9 cellular contexts compared by ENCODE assay signal in the genomic region with DNA sequence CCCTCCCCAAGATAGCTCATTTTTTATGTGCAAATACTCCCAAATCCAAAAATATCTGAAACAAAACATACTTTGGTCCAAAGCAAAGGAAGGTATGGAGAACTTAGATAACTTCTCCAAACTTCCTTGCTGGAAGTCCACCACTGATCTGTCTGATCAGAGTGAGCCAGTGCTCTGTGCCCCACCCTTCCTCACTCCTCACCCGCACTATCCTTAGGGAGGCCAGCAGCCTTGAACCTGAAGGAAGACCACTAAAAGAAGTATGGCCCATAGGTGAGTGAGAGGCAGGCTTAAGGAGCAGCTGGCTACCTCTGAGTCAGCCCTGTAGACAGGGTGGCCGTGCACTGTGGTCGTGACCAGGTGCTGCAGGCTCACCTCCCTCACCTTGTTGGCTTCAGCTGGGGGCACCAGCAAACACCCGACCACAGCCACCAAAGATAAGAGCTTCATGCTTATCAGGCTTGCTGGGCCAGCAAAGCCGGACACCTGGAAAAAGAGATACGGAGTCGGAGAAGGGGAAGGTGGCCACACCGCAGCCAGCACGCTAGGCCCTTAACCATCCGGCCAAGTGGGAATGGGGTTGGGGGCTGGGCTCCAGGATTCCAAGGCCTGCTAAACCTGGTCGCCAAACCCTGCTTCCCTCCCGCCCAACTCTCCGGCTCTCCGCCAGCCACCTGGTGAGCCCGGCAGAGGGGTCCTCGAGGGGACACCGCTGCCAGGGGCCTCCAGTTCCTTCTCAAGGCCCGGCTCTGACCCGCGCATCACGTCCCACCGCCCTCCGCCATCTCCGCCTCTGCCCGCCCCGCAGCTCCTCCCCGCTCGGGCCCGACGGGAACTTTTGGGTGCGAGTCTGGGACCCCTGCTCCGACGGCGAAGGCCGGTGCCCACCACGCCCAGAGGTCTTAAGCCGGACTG. TPM values are rescaled to one million over a fixed set of nuclear protein-coding genes. Genes with fewer than 3 reads are reported as not detected.
DNase-seq lines count a peak whose midpoint lies in the region; ATAC-seq and TF ChIP-seq lines count a peak whose summit lies in the region.
"Had no signal": no experiment of that assay in that cellular context is flagged by ENCODE, and none has a peak within 500 bp of the region (broad histone marks: within the 10 kb centered on the region; RNA-seq: fewer than 3 reads in every experiment).

No MANE protein-coding gene starts in this region.

- ATAC-seq in GM19328 (IDR thresholded peaks at IDR 0.05; ENCODE audit: unreplicated experiment) = peak; percentile 73
- ATAC-seq in HG03196 (IDR thresholded peaks at IDR 0.05; ENCODE audit: unreplicated experiment) = peak; percentile 64
- peak; percentile 87 to 88 for ATAC-seq in natural killer cell treated with Interleukin-12 subunit alpha and Interleukin-12 subunit beta and Interleukin-15 and Interleukin-18, amount 100 ng/mL, for 72 hours

- peak overlapping the region; percentile 79 for H3K9ac ChIP-seq in endocrine pancreas (ENCODE audit: control insufficient read depth, insufficient read depth, low read length)

- DNase-seq in ELF-1 (ENCODE audit: low read depth, low spot score) = peak; percentile 64
- no peak for DNase-seq in RWPE1 (ENCODE audit: low spot score)
- no peak for DNase-seq in natural killer cell treated with Interleukin-12 subunit alpha and Interleukin-12 subunit beta and Interleukin-15 and Interleukin-18, amount 100 ng/mL, for 72 hours (ENCODE audit: low spot score)
- no peak for DNase-seq in effector CD8-positive, alpha-beta T cell (lab: John Stamatoyannopoulos, UW)
- DNase-seq in AG08396 (ENCODE audit: low spot score) = no peak

- H3K9me3 Mint-ChIP-seq in natural killer cell treated with Interleukin-12 subunit alpha and Interleukin-12 subunit beta and Interleukin-15 and Interleukin-18, amount 100 ng/mL, for 72 hours = no peaks in the 10 kb centered on the region

- H3K36me3 ChIP-seq in endocrine pancreas (ENCODE audit: control insufficient read depth, insufficient read depth, low read length) = no peaks in the 10 kb centered on the region

- CTCF ChIA-PET in RWPE1 (lab: Yijun Ruan, JAX) = interaction anchor here (0.5 to 1.5 kb wide), 6 partner anchors 18 to 283 kb away, joined by 3 to 14 read pairs (median 4); no protein-coding TSS in a partner anchor

- peak overlapping the region; percentile 69 for H3K27ac ChIP-seq in RWPE1

- no peaks in the 10 kb centered on the region for H3K9me3 ChIP-seq in endocrine pancreas (ENCODE audit: control insufficient read depth, low read length)

- H3K4me1 Mint-ChIP-seq in natural killer cell treated with Interleukin-12 subunit alpha and Interleukin-12 subunit beta and Interleukin-15 and Interleukin-18, amount 100 ng/mL, for 72 hours (ENCODE audit: low read depth in 2 of 2) = peaks cover 13 to 14% of the 10 kb centered on the region in 2 donors

- peak overlapping the region; percentile 60 to 87 for H3K27ac Mint-ChIP-seq in natural killer cell treated with Interleukin-12 subunit alpha and Interleukin-12 subunit beta and Interleukin-15 and Interleukin-18, amount 100 ng/mL, for 72 hours

- peaks cover 12 to 20% of the 10 kb centered on the region in 2 donors for H3K27me3 Mint-ChIP-seq in natural killer cell treated with Interleukin-12 subunit alpha and Interleukin-12 subunit beta and Interleukin-15 and Interleukin-18, amount 100 ng/mL, for 72 hours

- H3K4me3 ChIP-seq in endocrine pancreas (ENCODE audit: control insufficient read depth, insufficient read depth, low read length) = peak overlapping the region; percentile 54

- no peak for TF ChIP-seq CTCF in RWPE1 (conservative IDR thresholded peaks at IDR 0.05; ENCODE audit: low read depth)

- POLR2A ChIA-PET in RWPE1 (lab: Yijun Ruan, JAX; ENCODE audit: low non-redundant PET) = interaction anchor here (0.5 kb wide), 1 partner anchor 17 kb away, joined by 3 read pairs; no protein-coding TSS in a partner anchor

- H3K4me3 Mint-ChIP-seq in natural killer cell treated with Interleukin-12 subunit alpha and Interleukin-12 subunit beta and Interleukin-15 and Interleukin-18, amount 100 ng/mL, for 72 hours = peak overlapping the region; percentile 90

- H3K4me1 ChIP-seq in endocrine pancreas (ENCODE audit: control insufficient read depth, insufficient read depth, low read length) = peaks cover 10% of the 10 kb centered on the region

- no peaks in the 10 kb centered on the region for H3K36me3 Mint-ChIP-seq in natural killer cell treated with Interleukin-12 subunit alpha and Interleukin-12 subunit beta and Interleukin-15 and Interleukin-18, amount 100 ng/mL, for 72 hours

- no peaks in the 10 kb centered on the region for H3K27me3 ChIP-seq in endocrine pancreas (ENCODE audit: control insufficient read depth, insufficient read depth, low read length)

RNA-seq across cellular contexts. Expression of a gene that starts 0.5 kb away (rescaled TPM):
- total RNA-seq in natural killer cell treated with Interleukin-12 subunit alpha and Interleukin-12 subunit beta and Interleukin-15 and Interleukin-18, amount 100 ng/mL, for 72 hours = 10 to 100 TPM; 15.6 to 21.5 TPM

RNA-seq across cellular contexts. Expression of a gene that starts 26.7 kb away (rescaled TPM):
- not detected for total RNA-seq in natural killer cell treated with Interleukin-12 subunit alpha and Interleukin-12 subunit beta and Interleukin-15 and Interleukin-18, amount 100 ng/mL, for 72 hours
- total RNA-seq: dermis microvascular lymphatic vessel endothelial cell had no signal

RNA-seq across cellular contexts. Expression of a gene that starts 36.9 kb away (rescaled TPM):
- not detected for total RNA-seq in natural killer cell treated with Interleukin-12 subunit alpha and Interleukin-12 subunit beta and Interleukin-15 and Interleukin-18, amount 100 ng/mL, for 72 hours
- total RNA-seq: dermis microvascular lymphatic vessel endothelial cell had no signal

RNA-seq across cellular contexts. Expression of a gene that starts 41.5 kb away (rescaled TPM):
- not detected for total RNA-seq in natural killer cell treated with Interleukin-12 subunit alpha and Interleukin-12 subunit beta and Interleukin-15 and Interleukin-18, amount 100 ng/mL, for 72 hours
- total RNA-seq: dermis microvascular lymphatic vessel endothelial cell had no signal
